Comparison of ENCODE assay signal across 14 cellular contexts in genomic region chr10:113177163-113177935, GRCh38.
DNase-seq lines count a peak whose midpoint lies in the region; ATAC-seq and TF ChIP-seq lines count a peak whose summit lies in the region.
"Had no signal": no experiment of that assay in that cellular context is flagged by ENCODE, and none has a peak within 500 bp of the region (broad histone marks: within the 10 kb centered on the region; RNA-seq: fewer than 3 reads in every experiment).

No MANE protein-coding gene starts in this region.

- H2AFZ ChIP-seq in H9 (ENCODE audit: low read length) = no peak overlapping the region

- no peaks in the 10 kb centered on the region for H3K27me3 ChIP-seq in H9 (ENCODE audit: insufficient read depth, low read length)
- H3K27me3 ChIP-seq in prostate gland (replicated peaks; ENCODE audit: insufficient read depth) = no peaks in the 10 kb centered on the region

- WGBS in H9 (ENCODE audit: extremely low coverage, insufficient read length, low lambda C conversion rate) = no CpG with 5 or more reads among the region's 16 CpGs
- 65% methylated on average over 16 of the region's 16 CpGs for WGBS in prostate gland

- no peak overlapping the region for H3K9ac ChIP-seq in H9 (ENCODE audit: extremely low read depth, insufficient read length, low read length)

- intact Hi-C loops in left cardiac atrium (cut with DNase I) = no loop called here
- intact Hi-C loops in prostate gland (cut with DNase I) = no loop called here

- H3K4me3 Mint-ChIP-seq in H9 (no peak overlapping the region), osteocyte (ENCODE audit: unreplicated experiment) (no peak overlapping the region)
- H3K4me3 Mint-ChIP-seq: activated CD8-positive, alpha-beta T cell treated with anti-CD3 and anti-CD28 coated beads for 36 hours; activated naive CD8-positive, alpha-beta T cell treated with anti-CD3 and anti-CD28 coated beads, Interleukin-2, amount 50 U/mL, for 24 hours had no signal

- no peak overlapping the region for H3T11ph ChIP-seq in H9 (ENCODE audit: low read length)

- H3K4ac ChIP-seq in H9 (ENCODE audit: low read depth, low read length) = no peak overlapping the region

- H3K4me1 Mint-ChIP-seq in H9 (peaks cover 42 to 48% of the 10 kb centered on the region in 2 experiments), osteocyte (ENCODE audit: unreplicated experiment) (peaks cover 14% of the 10 kb centered on the region)
- H3K4me1 Mint-ChIP-seq: activated naive CD8-positive, alpha-beta T cell treated with anti-CD3 and anti-CD28 coated beads, Interleukin-2, amount 50 U/mL, for 24 hours had no signal

- H2BK20ac ChIP-seq in H9 (ENCODE audit: low read depth, low read length, poor library complexity, severe bottlenecking) = no peak overlapping the region

- no peak overlapping the region for H3K4me3 ChIP-seq in prostate gland

- no peak overlapping the region for H2AK5ac ChIP-seq in H9 (ENCODE audit: insufficient read length, low read length)

- no peaks in the 10 kb centered on the region for H3K9me3 Mint-ChIP-seq in H9
- H3K9me3 Mint-ChIP-seq in osteocyte (ENCODE audit: unreplicated experiment) = no peaks in the 10 kb centered on the region
- H3K9me3 Mint-ChIP-seq: activated CD8-positive, alpha-beta T cell treated with anti-CD3 and anti-CD28 coated beads for 36 hours; activated naive CD8-positive, alpha-beta T cell treated with anti-CD3 and anti-CD28 coated beads, Interleukin-2, amount 50 U/mL, for 24 hours had no signal

- H4K20me1 ChIP-seq in H9 (ENCODE audit: control insufficient read depth, insufficient read depth, insufficient read length) = no peaks in the 10 kb centered on the region

- no peak overlapping the region for H3K18ac ChIP-seq in H9 (ENCODE audit: insufficient read length, low read depth, low read length)

- peaks cover 5% of the 10 kb centered on the region for H3K4me1 ChIP-seq in H9 (ENCODE audit: insufficient read depth, low read length)
- no peaks in the 10 kb centered on the region for H3K4me1 ChIP-seq in prostate gland (replicated peaks)

- H2BK15ac ChIP-seq in H9 (ENCODE audit: low read depth, low read length) = no peak overlapping the region

- H3K36me3 Mint-ChIP-seq in H9 (ENCODE audit: insufficient read depth in 1 of 3, low read depth in 3 of 3) (no peaks in the 10 kb centered on the region), osteocyte (ENCODE audit: unreplicated experiment) (no peaks in the 10 kb centered on the region)

- no peak overlapping the region for H4K8ac ChIP-seq in H9 (replicated peaks; ENCODE audit: insufficient read length, low read depth, low read length)

- TF ChIP-seq POLR2A in prostate gland (IDR thresholded peaks at IDR 0.05) = no peak

- DNase-seq in H9 (no peak), amygdala (lab: John Stamatoyannopoulos, UW) (peak in 46 of 56 donors; percentile 10 to 74 (median 34)), left cardiac atrium (no peak), osteocyte (ENCODE audit: extremely low spot score, unreplicated experiment) (peak; percentile 63), NCI-H2029 (lab: John Stamatoyannopoulos, UW) (no peak), prostate gland (ENCODE audit: low spot score) (no peak), NCI-H524 treated with DMSO at 0.1 percent for 48 hours (lab: John Stamatoyannopoulos, UW) (no peak)
- no peak for DNase-seq in activated naive CD4-positive, alpha-beta T cell (lab: John Stamatoyannopoulos, UW)
- DNase-seq: activated CD8-positive, alpha-beta T cell treated with anti-CD3 and anti-CD28 coated beads for 36 hours; activated naive CD8-positive, alpha-beta T cell treated with anti-CD3 and anti-CD28 coated beads, Interleukin-2, amount 50 U/mL, for 24 hours; Calu3; Karpas-422; NCI-H526 treated with DMSO at 0.1 percent for 48 hours had no signal

- H3K9me3 ChIP-seq in H9 (ENCODE audit: control insufficient read depth, low read depth, low read length) (no peaks in the 10 kb centered on the region), prostate gland (no peaks in the 10 kb centered on the region)

- H3K4me2 ChIP-seq in H9 (ENCODE audit: insufficient read depth, insufficient read length, low read length) = no peak overlapping the region

- no peaks in the 10 kb centered on the region for H3K23me2 ChIP-seq in H9 (ENCODE audit: insufficient read length, low read depth, low read length, poor library complexity, severe bottlenecking)

- no peak overlapping the region for H3K27ac ChIP-seq in H9 (ENCODE audit: insufficient read length, low read depth, low read length)
- no peak overlapping the region for H3K27ac ChIP-seq in prostate gland
- H3K27ac ChIP-seq: epithelial cell of prostate had no signal

- H3K23ac ChIP-seq in H9 (ENCODE audit: insufficient read length, low read depth, low read length) = no peak overlapping the region

- no peak overlapping the region for H2BK120ac ChIP-seq in H9 (ENCODE audit: low read depth, low read length, poor library complexity, severe bottlenecking)

- no peaks in the 10 kb centered on the region for H3K79me2 ChIP-seq in H9 (ENCODE audit: insufficient read depth, low read length)

- H2BK12ac ChIP-seq in H9 (ENCODE audit: insufficient read length, low read depth, low read length) = no peak overlapping the region

- peaks cover 2% of the 10 kb centered on the region; the same call in 1 of the 2 replicates for H3K27me3 Mint-ChIP-seq in H9 (ENCODE audit: low read depth)
- H3K27me3 Mint-ChIP-seq in osteocyte (ENCODE audit: unreplicated experiment) = no peaks in the 10 kb centered on the region
- H3K27me3 Mint-ChIP-seq: activated CD8-positive, alpha-beta T cell treated with anti-CD3 and anti-CD28 coated beads for 36 hours; activated naive CD8-positive, alpha-beta T cell treated with anti-CD3 and anti-CD28 coated beads, Interleukin-2, amount 50 U/mL, for 24 hours had no signal

- H3K79me1 ChIP-seq in H9 (ENCODE audit: insufficient read depth, low read depth, low read length, poor library complexity, severe bottlenecking) = no peaks in the 10 kb centered on the region

- H3K27ac Mint-ChIP-seq in H9 = peak overlapping the region in 2 of 3 experiments; percentile 55 to 80; a peak in 4 of 7 replicates
- no peak overlapping the region for H3K27ac Mint-ChIP-seq in osteocyte (ENCODE audit: unreplicated experiment)
- H3K27ac Mint-ChIP-seq: activated CD8-positive, alpha-beta T cell treated with anti-CD3 and anti-CD28 coated beads for 36 hours; activated naive CD8-positive, alpha-beta T cell treated with anti-CD3 and anti-CD28 coated beads, Interleukin-2, amount 50 U/mL, for 24 hours had no signal

- H3K14ac ChIP-seq in H9 (ENCODE audit: insufficient read depth, low read length) = no peak overlapping the region

- no peak overlapping the region for H2BK5ac ChIP-seq in H9 (ENCODE audit: insufficient read length, low read length)

- no peak for TF ChIP-seq CTCF in H9 (conservative IDR thresholded peaks at IDR 0.05)
- no peak for TF ChIP-seq CTCF in osteocyte (IDR thresholded peaks at IDR 0.05)
- no peak for TF ChIP-seq CTCF in prostate gland (IDR thresholded peaks at IDR 0.05)

- ATAC-seq in left cardiac atrium = peak; percentile 70 to 85
- ATAC-seq: activated CD8-positive, alpha-beta T cell treated with anti-CD3 and anti-CD28 coated beads for 36 hours; activated naive CD8-positive, alpha-beta T cell treated with anti-CD3 and anti-CD28 coated beads, Interleukin-2, amount 50 U/mL, for 24 hours had no signal

- no peak overlapping the region for H4K5ac ChIP-seq in H9 (ENCODE audit: insufficient read length, low read depth, low read length)

- no peak overlapping the region for H4K91ac ChIP-seq in H9 (ENCODE audit: insufficient read length, low read depth, low read length)

- H3K36me3 ChIP-seq in prostate gland = no peaks in the 10 kb centered on the region

- no peak overlapping the region for H3K56ac ChIP-seq in H9 (ENCODE audit: insufficient read length, low read depth, low read length)

Comparison
In these comparisons a context has a peak if more than half of its experiments do, and no peak if none do; other contexts are left out.
1. DNase-seq: peak in amygdala (46 of 56) and osteocyte (single experiment); none in H9 (single experiment), left cardiac atrium (single experiment), NCI-H2029 (single experiment), prostate gland (single experiment), activated naive CD4-positive, alpha-beta T cell (0 of 4) and NCI-H524 treated with DMSO at 0.1 percent for 48 hours (single experiment).